ENCODE assay signal across 8 cellular contexts in the genomic region with DNA sequence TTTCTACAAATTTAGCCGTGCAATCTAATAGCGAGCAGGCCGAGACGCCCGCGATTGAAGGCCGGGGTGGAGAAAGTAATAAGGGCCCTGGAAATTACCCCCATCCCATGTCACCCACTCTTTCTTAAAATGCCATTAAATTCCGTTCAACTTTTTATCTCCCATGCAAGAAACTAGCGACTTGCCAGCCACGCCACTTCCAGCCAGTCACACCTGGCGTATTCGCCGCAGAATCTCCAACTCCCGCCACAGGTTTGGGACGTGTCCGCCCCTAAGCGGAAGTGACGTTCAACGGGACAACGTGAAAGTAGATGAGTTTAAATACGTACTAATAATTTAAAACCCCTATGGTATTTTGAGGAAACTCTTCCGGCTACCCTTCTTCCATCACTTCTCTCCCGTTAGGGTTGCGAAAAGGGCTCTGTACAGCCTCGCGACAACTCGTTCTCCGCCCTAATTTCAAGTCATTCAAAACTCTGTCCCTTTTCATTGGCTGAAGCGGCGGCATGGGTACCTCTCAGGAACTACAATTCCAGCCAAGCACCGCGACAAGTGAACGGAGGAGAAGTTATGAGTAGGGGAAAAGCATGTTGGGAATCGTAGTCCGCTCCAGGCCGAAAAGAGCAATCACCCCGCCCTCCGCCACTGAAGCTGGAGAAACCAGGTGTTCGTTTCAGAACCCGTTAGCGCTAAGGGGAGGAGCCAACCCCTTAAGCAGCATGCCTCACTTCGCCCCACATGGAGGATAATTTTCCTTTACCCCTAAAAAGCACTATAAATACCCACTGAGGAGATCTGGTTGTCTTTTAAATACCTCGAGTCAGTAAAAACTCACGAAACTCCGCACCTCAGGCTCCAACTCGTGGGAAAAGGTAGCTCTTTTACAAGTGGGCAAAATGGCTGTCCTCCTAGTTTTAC. TPM values are rescaled to one million over a fixed set of nuclear protein-coding genes. Genes with fewer than 3 reads are reported as not detected.
DNase-seq lines count a peak whose midpoint lies in the region; ATAC-seq and TF ChIP-seq lines count a peak whose summit lies in the region.

A gene (minus strand): TSS at position 906 of the 918 bp plus-strand sequence.

- H3K27me3 ChIP-seq in rectal smooth muscle tissue (ENCODE audit: control insufficient read depth, insufficient read depth, low read length) (no peaks in the 10 kb centered on the region), vagina (no peaks in the 10 kb centered on the region)

- H3K36me3 ChIP-seq in rectal smooth muscle tissue (ENCODE audit: control insufficient read depth, insufficient read depth, low read length) (no peaks in the 10 kb centered on the region), vagina (no peaks in the 10 kb centered on the region)

- intact Hi-C loops in vagina (cut with DNase I), result no loop called here

- H3K4me1 ChIP-seq in rectal smooth muscle tissue (ENCODE audit: control insufficient read depth, insufficient read depth, low read length) (no peaks in the 10 kb centered on the region), vagina (peaks cover 18% of the 10 kb centered on the region)

- TF ChIP-seq POLR2A in vagina (IDR thresholded peaks at IDR 0.05), result no peak

- peak; percentile 75 for ATAC-seq in GM18517 (IDR thresholded peaks at IDR 0.05; ENCODE audit: unreplicated experiment)
- peak; percentile 69 for ATAC-seq in HG03025 (IDR thresholded peaks at IDR 0.05; ENCODE audit: low FRiP score, unreplicated experiment)

- H3K9me3 ChIP-seq in vagina, result no peaks in the 10 kb centered on the region

- DNase-seq in NCI-H2029 treated with DMSO at 0.1 percent for 48 hours (lab: John Stamatoyannopoulos, UW), result peak; percentile 98
- DNase-seq in T-helper 9 cell, result peak; percentile 87
- peak; percentile 97 for DNase-seq in astrocyte of the cerebellum (ENCODE audit: low read depth)
- DNase-seq in hepatic stellate cell (ENCODE audit: low spot score), result peak; percentile 87
- peak in 1 of 2 donors; percentile 98 for DNase-seq in vagina (ENCODE audit: extremely low spot score in 2 of 2)

- H3K4me3 ChIP-seq in astrocyte of the cerebellum (ENCODE audit: low read depth, low read length) (peak within 1 kb of the TSS; percentile 62), rectal smooth muscle tissue (ENCODE audit: low read length) (peak within 1 kb of the TSS; percentile 86), vagina (peak within 1 kb of the TSS; percentile 96)

- peak within 1 kb of the TSS; percentile 79 for H3K9ac ChIP-seq in rectal smooth muscle tissue (ENCODE audit: low read length)

- TF ChIP-seq CTCF in astrocyte of the cerebellum (IDR thresholded peaks at IDR 0.05; ENCODE audit: low read depth, low read length, missing control alignments) (no peak), vagina (IDR thresholded peaks at IDR 0.05) (no peak)

- in situ Hi-C loops in astrocyte of the cerebellum (cut with HindIII; ENCODE audit: low sequenced_read_pairs), result loop anchor here (5.0 kb wide), 1 partner anchor 52 kb away; no protein-coding TSS in a partner anchor

- peak within 1 kb of the TSS; percentile 94 for H3K27ac ChIP-seq in rectal smooth muscle tissue (ENCODE audit: low read depth, low read length)
- peak within 1 kb of the TSS; percentile 94 for H3K27ac ChIP-seq in vagina

RNA-seq across cellular contexts. Expression of the gene that starts here (rescaled TPM):
- total RNA-seq in vagina, result 1.5 TPM
